Comparison of ENCODE assay signal across 7 cellular contexts in the genomic region with DNA sequence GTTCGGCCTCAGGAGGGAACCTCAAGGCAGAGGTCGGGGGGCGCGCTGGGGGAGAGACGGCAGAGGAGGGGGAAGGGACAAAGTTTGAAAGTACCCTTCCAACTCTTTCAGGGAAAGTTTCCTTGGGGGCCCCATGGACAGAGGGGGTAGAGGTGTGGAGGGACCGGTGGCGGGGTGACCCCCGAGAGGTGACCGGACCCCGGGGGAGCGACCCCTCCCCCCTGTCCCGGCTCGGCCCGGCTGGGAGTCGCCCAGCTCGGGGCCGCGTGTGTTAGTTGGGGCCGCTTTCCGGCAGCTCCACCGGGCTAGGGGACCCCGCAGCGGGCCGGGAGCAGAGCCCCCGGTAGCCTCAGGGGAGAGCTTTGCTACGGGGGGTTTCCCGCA. TPM values are rescaled to one million over a fixed set of nuclear protein-coding genes. Genes with fewer than 3 reads are reported as not detected.
A peak's percentile ranks its signal among the peaks of the same experiment; 100 is the strongest.
DNase-seq lines count a peak whose midpoint lies in the region; ATAC-seq and TF ChIP-seq lines count a peak whose summit lies in the region.

No MANE protein-coding gene starts in this region.

- intact Hi-C loops in HCT116 (cut with micrococcal nuclease) (no loop called here), activated B cell treated with CpG ODN at 0.5 μM for 24 hours (cut with micrococcal nuclease) (no loop called here)

- no peaks in the 10 kb centered on the region for H3K36me3 Mint-ChIP-seq in activated B cell treated with CpG ODN at 0.5 μM for 24 hours (ENCODE audit: low read depth)

- H3K9ac ChIP-seq in HCT116 (ENCODE audit: low read length) (peak overlapping the region; percentile 98), smooth muscle cell (ENCODE audit: low read depth) (peak overlapping the region; percentile 87)

- no TSS peak for BruUV-seq in HCT116 (replicated peaks; lab: Mats Ljungman, UMichigan)

- H3K9me3 ChIP-seq in HCT116 (ENCODE audit: control insufficient read depth in 1 of 2, insufficient read depth in 1 of 2, low read depth in 1 of 2, low read length in 2 of 2) = no peaks in the 10 kb centered on the region
- no peaks in the 10 kb centered on the region for H3K9me3 ChIP-seq in hepatocyte (ENCODE audit: low read depth)
- H3K9me3 ChIP-seq in smooth muscle cell (replicated peaks; ENCODE audit: low read depth) = no peaks in the 10 kb centered on the region

- no peak for TF ChIP-seq RAD21 in HCT116 (IDR thresholded peaks at IDR 0.05; ENCODE audit: low read depth)

- TF ChIP-seq POLR2A in HCT116 (IDR thresholded peaks at IDR 0.05; ENCODE audit: borderline replicate concordance, extremely low read depth, insufficient read depth, insufficient read length) = no peak
- no peak for TF ChIP-seq POLR2A in GM18505 (IDR thresholded peaks at IDR 0.05; ENCODE audit: borderline replicate concordance, extremely low read depth, insufficient read depth, insufficient read length)

- no peak for TF ChIP-seq CTCF in HCT116 (IDR thresholded peaks at IDR 0.05 in 2 of 3, conservative IDR thresholded peaks at IDR 0.05 in 1 of 3; ENCODE audit: borderline replicate concordance in 1 of 3, insufficient read depth in 1 of 3, low read depth in 2 of 3, low read length in 2 of 3)
- TF ChIP-seq CTCF in activated B cell treated with CpG ODN at 0.5 μM for 24 hours (IDR thresholded peaks at IDR 0.05) = no peak
- TF ChIP-seq CTCF in hepatocyte (IDR thresholded peaks at IDR 0.05; ENCODE audit: poor library complexity) = no peak
- TF ChIP-seq CTCF in smooth muscle cell (IDR thresholded peaks at IDR 0.05; ENCODE audit: borderline replicate concordance, insufficient read depth, poor library complexity, severe bottlenecking) = no peak

- no peaks in the 10 kb centered on the region for H4K20me1 ChIP-seq in HCT116 (ENCODE audit: insufficient read depth)
- peaks cover 7% of the 10 kb centered on the region for H4K20me1 ChIP-seq in hepatocyte (ENCODE audit: insufficient read depth, poor library complexity, severe bottlenecking)
- peaks cover 40% of the 10 kb centered on the region for H4K20me1 ChIP-seq in smooth muscle cell (ENCODE audit: low read depth)

- H3K27me3 ChIP-seq in HCT116 (ENCODE audit: insufficient read depth, low read length) (no peaks in the 10 kb centered on the region), hepatocyte (no peaks in the 10 kb centered on the region), smooth muscle cell (ENCODE audit: low read depth) (no peaks in the 10 kb centered on the region)

- CTCF ChIA-PET in HCT116 (lab: Charles Lee) (interaction anchor here (1.5 kb wide), 1 partner anchor 21 kb away, joined by 6 read pairs; no protein-coding TSS in a partner anchor), activated B cell treated with CpG ODN at 0.5 μM for 24 hours (lab: Charles Lee) (no interaction called here)

- 5% methylated on average over 11 of the region's 27 CpGs for WGBS in hepatocyte (ENCODE audit: low lambda C conversion rate, missing lambda C conversion rate)
- WGBS in smooth muscle cell (ENCODE audit: low lambda C conversion rate) = 2% methylated on average over 9 of the region's 27 CpGs

- H3K4me1 ChIP-seq in HCT116 (ENCODE audit: control insufficient read depth in 1 of 2, insufficient read depth in 2 of 2, low read length in 2 of 2) (peaks cover 18 to 69% of the 10 kb centered on the region in 2 experiments; a peak in 3 of 4 replicates), hepatocyte (ENCODE audit: insufficient read depth) (peaks cover 29% of the 10 kb centered on the region), smooth muscle cell (ENCODE audit: low read depth) (peaks cover 32% of the 10 kb centered on the region)

- H3K27me3 Mint-ChIP-seq in activated B cell treated with CpG ODN at 0.5 μM for 24 hours = peaks cover 47% of the 10 kb centered on the region

- RAD21 ChIA-PET in HCT116 (lab: Charles Lee; ENCODE audit: low non-redundant PET in 1 of 2, low total read pairs in 2 of 2, uncharacterized antibody in 2 of 2, unreplicated experiment in 2 of 2) = no interaction called here

- H3K36me3 ChIP-seq in HCT116 (ENCODE audit: control insufficient read depth in 1 of 2, insufficient read depth in 2 of 2, low read length in 2 of 2) = no peaks in the 10 kb centered on the region
- H3K36me3 ChIP-seq in hepatocyte (replicated peaks; ENCODE audit: insufficient read depth, low read depth) = no peaks in the 10 kb centered on the region
- H3K36me3 ChIP-seq in smooth muscle cell (ENCODE audit: low read depth) = no peaks in the 10 kb centered on the region

- no peak overlapping the region for H3K27ac Mint-ChIP-seq in activated B cell treated with CpG ODN at 0.5 μM for 24 hours

- no peaks in the 10 kb centered on the region for H3K9me3 Mint-ChIP-seq in activated B cell treated with CpG ODN at 0.5 μM for 24 hours

- H3K4me3 ChIP-seq in HCT116 (replicated peaks in 1 of 2; ENCODE audit: low read depth in 1 of 2, low read length in 2 of 2) (peak overlapping the region; percentile 80 to 95), hepatocyte (peak overlapping the region; percentile 69), smooth muscle cell (peak overlapping the region; percentile 83)

- peaks cover 47% of the 10 kb centered on the region for H3K4me1 Mint-ChIP-seq in activated B cell treated with CpG ODN at 0.5 μM for 24 hours

- H3F3A ChIP-seq in smooth muscle cell (ENCODE audit: low read depth) = peaks cover 12% of the 10 kb centered on the region

- H3K79me2 ChIP-seq in HCT116 (ENCODE audit: insufficient read depth, low read length) (peaks cover 39% of the 10 kb centered on the region), hepatocyte (peaks cover 26% of the 10 kb centered on the region), smooth muscle cell (ENCODE audit: low read depth) (peaks cover 13% of the 10 kb centered on the region)

- DNase-seq in HCT116 (ENCODE audit: low read depth, low spot score) = no peak
- DNase-seq in activated B cell treated with CpG ODN at 0.5 μM for 24 hours = no peak
- peak; percentile 36 for DNase-seq in hepatocyte (ENCODE audit: low spot score)
- no peak for DNase-seq in smooth muscle cell (lab: John Stamatoyannopoulos, UW; ENCODE audit: unreplicated experiment)
- no peak for DNase-seq in NCI-H524 (lab: John Stamatoyannopoulos, UW)
- DNase-seq in NCI-H1105 (lab: John Stamatoyannopoulos, UW) = no peak

- H3K4me3 Mint-ChIP-seq in activated B cell treated with CpG ODN at 0.5 μM for 24 hours = peak overlapping the region; percentile 41

- H3K27ac ChIP-seq in HCT116 (ENCODE audit: low read depth, low read length) = peak overlapping the region; percentile 87
- H3K27ac ChIP-seq in hepatocyte = peak overlapping the region; percentile 88
- H3K27ac ChIP-seq in smooth muscle cell (ENCODE audit: low read depth) = peak overlapping the region; percentile 40

- H3K4me2 ChIP-seq in HCT116 (ENCODE audit: low read length) (peak overlapping the region; percentile 91), hepatocyte (peak overlapping the region; percentile 93), smooth muscle cell (peak overlapping the region; percentile 100)

- POLR2A ChIA-PET in HCT116 (lab: Charles Lee) = interaction anchor here (1.0 to 4.3 kb wide), 15 partner anchors 9 to 197 kb away, joined by 3 to 38 read pairs (median 7); partner anchors contain the start of genes ANKRD54, GGA1, LGALS1 and PDXP
- POLR2A ChIA-PET in activated B cell treated with CpG ODN at 0.5 μM for 24 hours (lab: Charles Lee) = interaction anchor here (0.6 to 1.2 kb wide), 5 partner anchors 22 to 1679 kb away, joined by 3 read pairs; partner anchors contain the start of gene ANKRD54

- H2AFZ ChIP-seq in HCT116 (ENCODE audit: low read depth, low read length, poor library complexity, severe bottlenecking) (no peak overlapping the region), hepatocyte (peak overlapping the region; percentile 59), smooth muscle cell (ENCODE audit: low read depth) (peak overlapping the region; percentile 85)

- H3K9me2 ChIP-seq in HCT116 (ENCODE audit: insufficient read depth) (no peaks in the 10 kb centered on the region), hepatocyte (replicated peaks; ENCODE audit: insufficient read depth) (no peaks in the 10 kb centered on the region)

- ATAC-seq in HCT116 (no peak), activated B cell treated with CpG ODN at 0.5 μM for 24 hours (ENCODE audit: low read depth) (no peak), GM18505 (IDR thresholded peaks at IDR 0.05; ENCODE audit: unreplicated experiment) (no peak)

TF ChIP-seq in HCT116, 20 proteins besides CTCF, POLR2A, EP300 and RAD21:
- no peak for TF ChIP-seq ZNF274 (IDR thresholded peaks at IDR 0.05; ENCODE audit: low read depth, low read length)

RNA-seq across cellular contexts. Expression of gene GCAT, which starts 3.2 kb away (rescaled TPM):
- total RNA-seq in HCT116 (2021; ENCODE audit: unreplicated experiment) = 88.7 TPM
- 92.9 and 111 TPM in 2 replicates for polyA plus RNA-seq in HCT116 (2012)
- total RNA-seq in activated B cell treated with CpG ODN at 0.5 μM for 24 hours = 0.40 and 0.83 TPM in 2 replicates
- 20.2 and 20.4 TPM in 2 replicates for total RNA-seq in hepatocyte
- 31.5 and 40.0 TPM in 2 replicates for polyA plus RNA-seq in hepatocyte
- total RNA-seq in smooth muscle cell = 10.8 and 13.5 TPM in 2 replicates
- 21.2 and 30.6 TPM in 2 replicates for polyA plus RNA-seq in smooth muscle cell

RNA-seq across cellular contexts. Expression of gene GALR3, which starts 18.7 kb away (rescaled TPM):
- total RNA-seq in HCT116 (2021; ENCODE audit: unreplicated experiment) (0.32 TPM), activated B cell treated with CpG ODN at 0.5 μM for 24 hours (not detected in 2 replicates), hepatocyte (not detected in 2 replicates), smooth muscle cell (not detected in 2 replicates)
- polyA plus RNA-seq in HCT116 (2012) = 0.12 TPM in 1 of 2 replicates, not detected in the other
- polyA plus RNA-seq in hepatocyte (0.29 TPM in 1 of 2 replicates, not detected in the other), smooth muscle cell (0.26 TPM in 1 of 2 replicates, not detected in the other)

RNA-seq across cellular contexts. Expression of gene ANKRD54, which starts 39.6 kb away (rescaled TPM):
- total RNA-seq in HCT116 (2021; ENCODE audit: unreplicated experiment) = 29.8 TPM
- 25.5 and 27.9 TPM in 2 replicates for polyA plus RNA-seq in HCT116 (2012)
- 12.6 and 16.5 TPM in 2 replicates for total RNA-seq in activated B cell treated with CpG ODN at 0.5 μM for 24 hours
- 28.5 and 30.4 TPM in 2 replicates for total RNA-seq in hepatocyte
- 29.9 and 33.2 TPM in 2 replicates for polyA plus RNA-seq in hepatocyte
- total RNA-seq in smooth muscle cell = 24.5 and 26.6 TPM in 2 replicates
- polyA plus RNA-seq in smooth muscle cell = 22.2 and 26.2 TPM in 2 replicates

RNA-seq across cellular contexts. Expression of gene EIF3L, which starts 44.7 kb away (rescaled TPM):
- total RNA-seq in HCT116 (2021; ENCODE audit: unreplicated experiment) = 687 TPM
- polyA plus RNA-seq in HCT116 (2012) = 1,071 and 1,188 TPM in 2 replicates
- 712 and 718 TPM in 2 replicates for total RNA-seq in activated B cell treated with CpG ODN at 0.5 μM for 24 hours
- 365 and 421 TPM in 2 replicates for total RNA-seq in hepatocyte
- polyA plus RNA-seq in hepatocyte = 172 and 199 TPM in 2 replicates
- total RNA-seq in smooth muscle cell = 264 and 274 TPM in 2 replicates
- polyA plus RNA-seq in smooth muscle cell = 165 and 182 TPM in 2 replicates
